Comparison of ENCODE assay signal across 15 cellular contexts in the genomic region with DNA sequence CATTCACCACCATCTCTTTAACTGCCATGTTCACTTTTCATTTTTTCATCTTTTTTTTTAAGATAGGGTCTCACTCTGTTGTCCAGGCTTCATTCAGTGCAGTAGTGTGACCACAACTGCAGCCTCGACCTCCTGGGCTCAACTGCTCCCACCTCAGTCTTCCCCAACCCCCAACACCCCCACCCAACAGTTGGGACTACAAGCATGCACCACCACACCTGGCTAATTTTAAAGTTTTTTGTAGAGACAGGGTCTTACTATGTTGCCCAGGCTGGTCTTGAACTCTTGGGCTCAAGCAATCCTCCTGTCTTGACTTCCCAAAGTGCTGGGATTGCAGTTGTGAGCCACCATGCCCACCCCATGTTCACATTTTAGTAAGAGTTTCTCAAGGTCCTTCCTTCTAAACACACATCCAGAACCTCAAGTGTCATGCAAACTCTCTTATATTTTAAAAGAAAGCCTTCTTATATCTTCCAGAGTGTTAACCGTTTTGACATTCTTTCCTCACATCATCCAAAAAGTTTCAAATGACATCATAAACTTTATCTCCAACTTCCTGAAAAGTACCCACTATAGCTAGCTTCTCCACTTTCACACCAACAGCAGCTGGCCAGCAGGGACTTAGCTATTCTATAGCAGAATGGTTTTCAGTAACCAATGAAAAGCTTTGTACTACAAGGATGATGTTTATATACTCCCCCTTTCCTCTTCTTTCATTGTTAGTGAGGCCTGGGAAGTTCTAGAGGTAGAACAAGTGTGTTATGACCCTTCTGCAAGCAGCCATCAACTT. TPM values are rescaled to one million over a fixed set of nuclear protein-coding genes. Genes with fewer than 3 reads are reported as not detected.
DNase-seq lines count a peak whose midpoint lies in the region; ATAC-seq and TF ChIP-seq lines count a peak whose summit lies in the region.
"Had no signal": no experiment of that assay in that cellular context is flagged by ENCODE, and none has a peak within 500 bp of the region (broad histone marks: within the 10 kb centered on the region; RNA-seq: fewer than 3 reads in every experiment).

No MANE protein-coding gene starts in this region.

- peaks cover 2 to 17% of the 10 kb centered on the region in 2 donors for H3K36me3 ChIP-seq in neuronal stem cell (replicated peaks in 1 of 2; ENCODE audit: control insufficient read depth in 2 of 2, insufficient read depth in 2 of 2, low read length in 2 of 2)
- H3K36me3 ChIP-seq: suprapubic skin had no signal

- H3K27ac ChIP-seq in neuronal stem cell (replicated peaks; ENCODE audit: low read length), result no peak overlapping the region
- H3K27ac ChIP-seq: suprapubic skin had no signal

- H3K4me2 ChIP-seq in neuronal stem cell (ENCODE audit: insufficient read depth, low read length, poor library complexity, severe bottlenecking), result no peak overlapping the region

- peak; percentile 47 to 62 for DNase-seq in AML-193 (lab: John Stamatoyannopoulos, UW)
- peak; percentile 41 for DNase-seq in GF-D8 (lab: John Stamatoyannopoulos, UW)
- DNase-seq in OCI-M1 (lab: John Stamatoyannopoulos, UW), result peak; percentile 85
- peak; percentile 22 to 29 for DNase-seq in erythroblast (lab: John Stamatoyannopoulos, UW)
- DNase-seq in neuronal stem cell (ENCODE audit: low spot score), result no peak
- no peak for DNase-seq in NCI-H82 treated with DMSO at 0.1 percent for 48 hours (lab: John Stamatoyannopoulos, UW; ENCODE audit: unreplicated experiment)
- DNase-seq in NCI-H446 treated with DMSO at 0.1 percent for 48 hours (lab: John Stamatoyannopoulos, UW), result no peak
- DNase-seq: activated CD8-positive, alpha-beta T cell treated with anti-CD3 and anti-CD28 coated beads for 36 hours; activated naive CD4-positive, alpha-beta T cell treated with anti-CD3 and anti-CD28 coated beads, Interleukin-2, amount 10 ng/mL, durations not matched to agents 7 days and 5 days; C1 segment of cervical spinal cord; hippocampal formation; NCI-H2081 treated with DMSO at 0.1 percent for 48 hours had no signal

- H3K4me3 ChIP-seq in neuronal stem cell (ENCODE audit: low read length in 2 of 2), result no peak overlapping the region
- H3K4me3 ChIP-seq: lung, suprapubic skin had no signal

- H2AK5ac ChIP-seq in neuronal stem cell (ENCODE audit: low read depth, low read length), result no peak overlapping the region

- H4K91ac ChIP-seq in neuronal stem cell (ENCODE audit: low read depth, low read length, poor library complexity), result no peak overlapping the region

- no CpG with 5 or more reads among the region's 2 CpGs for WGBS in neuronal stem cell (ENCODE audit: extremely low coverage in 2 of 2, insufficient read length in 2 of 2, insufficient replicate concordance in 1 of 2), 2 donors

- H4K8ac ChIP-seq in neuronal stem cell (ENCODE audit: low read depth, low read length), result no peak overlapping the region

- H3K4me1 ChIP-seq in neuronal stem cell (ENCODE audit: control insufficient read depth in 2 of 2, insufficient read depth in 1 of 2, low read depth in 1 of 2, low read length in 2 of 2), result no peaks in the 10 kb centered on the region
- H3K4me1 ChIP-seq: suprapubic skin had no signal

- H3K4ac ChIP-seq in neuronal stem cell (ENCODE audit: low read length), result no peak overlapping the region

- H2BK5ac ChIP-seq in neuronal stem cell (ENCODE audit: low read length), result no peak overlapping the region

- H2BK15ac ChIP-seq in neuronal stem cell (ENCODE audit: low read length), result no peak overlapping the region

- no peaks in the 10 kb centered on the region for H3K9me3 ChIP-seq in neuronal stem cell (replicated peaks in 1 of 2; ENCODE audit: control insufficient read depth in 2 of 2, insufficient read depth in 1 of 2, low read depth in 1 of 2, low read length in 2 of 2)
- H3K9me3 ChIP-seq: suprapubic skin had no signal

- no peak overlapping the region for H2BK120ac ChIP-seq in neuronal stem cell (ENCODE audit: low read depth, low read length)

- ATAC-seq in GM19452 (IDR thresholded peaks at IDR 0.05; ENCODE audit: unreplicated experiment), result no peak
- ATAC-seq: activated CD8-positive, alpha-beta T cell treated with anti-CD3 and anti-CD28 coated beads for 36 hours had no signal

- TF ChIP-seq POLR2A in erythroblast (IDR thresholded peaks at IDR 0.05; ENCODE audit: low read length), result no peak

- no peak overlapping the region for H3K14ac ChIP-seq in neuronal stem cell (ENCODE audit: low read length)

- no peak overlapping the region for H3K23ac ChIP-seq in neuronal stem cell (ENCODE audit: low read depth, low read length, poor library complexity)

- no peak overlapping the region for H3K18ac ChIP-seq in neuronal stem cell (ENCODE audit: low read length)

- no peak overlapping the region for H2AFZ ChIP-seq in neuronal stem cell (ENCODE audit: low read length)

- H3K79me1 ChIP-seq in neuronal stem cell (ENCODE audit: low read depth, low read length), result no peaks in the 10 kb centered on the region

- H3K9ac ChIP-seq in neuronal stem cell (ENCODE audit: low read depth, low read length, poor library complexity), result no peak overlapping the region

- no peak overlapping the region for H2BK12ac ChIP-seq in neuronal stem cell (ENCODE audit: low read length)

- no peaks in the 10 kb centered on the region for H3K27me3 ChIP-seq in neuronal stem cell (ENCODE audit: control insufficient read depth in 3 of 3, insufficient read depth in 3 of 3, low read depth in 1 of 3, low read length in 3 of 3)
- H3K27me3 ChIP-seq: suprapubic skin had no signal

RNA-seq across cellular contexts. Expression of a gene that starts 49.3 kb away (rescaled TPM):
- polyA plus RNA-seq in neuronal stem cell (2013, experiment 1 of 2), result 107 TPM
- 106 TPM for polyA plus RNA-seq in neuronal stem cell (2013, experiment 2 of 2)

RNA-seq across cellular contexts. Expression of a gene that starts 49.5 kb away (rescaled TPM):
- 38.0 TPM for polyA plus RNA-seq in neuronal stem cell (2013, experiment 1 of 2)
- 37.2 TPM for polyA plus RNA-seq in neuronal stem cell (2013, experiment 2 of 2)

Comparison
In these comparisons a context has a peak if more than half of its experiments do, and no peak if none do; other contexts are left out.
1. DNase-seq: peak in AML-193 (2 of 2), GF-D8 (single experiment), OCI-M1 (single experiment) and erythroblast (2 of 2); none in neuronal stem cell (single experiment), NCI-H82 treated with DMSO at 0.1 percent for 48 hours (single experiment) and NCI-H446 treated with DMSO at 0.1 percent for 48 hours (single experiment).